21 cellular contexts compared by ENCODE assay signal in the genomic region with DNA sequence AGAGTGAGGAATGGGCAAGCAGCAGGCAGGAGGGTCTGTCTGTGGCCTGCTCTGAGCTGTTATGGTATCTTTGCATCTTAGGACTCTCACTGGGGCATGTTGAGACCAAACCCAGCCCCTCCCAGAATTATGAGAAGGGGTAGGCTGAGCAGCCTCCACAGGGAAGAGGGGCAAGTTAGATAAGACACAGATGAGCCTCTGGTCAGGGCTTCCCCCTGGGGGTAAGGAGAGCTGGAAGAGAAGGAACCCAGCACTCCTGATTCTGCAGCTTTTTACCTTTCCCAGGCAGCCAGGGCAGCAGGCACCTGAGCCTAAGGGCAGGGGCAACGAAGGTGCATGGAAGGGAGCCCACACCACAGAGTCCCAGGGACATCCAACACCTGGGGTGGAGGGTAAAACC. TPM values are rescaled to one million over a fixed set of nuclear protein-coding genes. Genes with fewer than 3 reads are reported as not detected.
"Had no signal": no experiment of that assay in that cellular context is flagged by ENCODE, and none has a peak within 500 bp of the region (broad histone marks: within the 10 kb centered on the region; RNA-seq: fewer than 3 reads in every experiment).

No MANE protein-coding gene starts in this region.

- H3K4me1 ChIP-seq: left ventricle myocardium inferior, psoas muscle had no signal

- DNase-seq: activated CD4-positive, alpha-beta T cell treated with anti-CD3 and anti-CD28 coated beads for 4 hours; activated CD4-positive, alpha-beta T cell treated with anti-CD3 and anti-CD28 coated beads, Interleukin-2, amount 50 U/mL, for 48 hours; activated CD4-positive, CD25-positive, alpha-beta regulatory T cell; activated CD8-positive, alpha-beta memory T cell treated with anti-CD3 and anti-CD28 coated beads, Interleukin-2, amount 50 U/mL, for 48 hours; activated naive CD4-positive, alpha-beta T cell treated with Interleukin-2 at 50 U/mL for 16 hours; activated naive CD8-positive, alpha-beta T cell treated with anti-CD3 and anti-CD28 coated beads, Interleukin-2, amount 10 ng/mL, durations not matched to agents 7 days and 5 days; activated T-cell treated with anti-CD3 and anti-CD28 coated beads, Interleukin-2, amount 50 U/mL, for 4 hours; amygdala; effector CD8-positive, alpha-beta T cell; foreskin melanocyte; kidney glomerular epithelial cell; left ventricle myocardium inferior; natural killer cell; ovary; psoas muscle; stimulated activated CD4-positive, alpha-beta T cell treated with anti-CD3 and anti-CD28 coated beads, Interleukin-4, amount 100 ng/mL, for 24 hours; stimulated activated naive CD4-positive, alpha-beta T cell treated with Interleukin-2 at 50 U/mL for 16 hours; T1000 had no signal

- H3K27me3 ChIP-seq: ovary had no signal

- H3K4me3 ChIP-seq: cardiac muscle cell, left ventricle myocardium inferior, ovary, psoas muscle, thoracic aorta had no signal

- H3K27ac ChIP-seq: cardiac muscle cell, left ventricle myocardium inferior, ovary, psoas muscle, thoracic aorta had no signal

- ATAC-seq: activated T-cell treated with anti-CD3 and anti-CD28 coated beads, Interleukin-2, amount 50 U/mL, for 4 hours; natural killer cell; psoas muscle; right cardiac atrium had no signal

- H3K36me3 ChIP-seq: cardiac muscle cell, ovary, thoracic aorta had no signal

- H3K9me3 ChIP-seq: left ventricle myocardium inferior, ovary, psoas muscle, thoracic aorta had no signal

RNA-seq across cellular contexts. Expression of gene DUOXA1, which starts 19.4 kb away (rescaled TPM):
- polyA plus RNA-seq: cardiac muscle cell had no signal

RNA-seq across cellular contexts. Expression of gene DUOXA2, which starts 34.9 kb away (rescaled TPM):
- polyA plus RNA-seq: cardiac muscle cell had no signal
